8 cellular contexts compared by ENCODE assay signal in genomic region chr6:26065952-26066380, GRCh38. TPM values are rescaled to one million over a fixed set of nuclear protein-coding genes. Genes with fewer than 3 reads are reported as not detected.
DNase-seq lines count a peak whose midpoint lies in the region; ATAC-seq and TF ChIP-seq lines count a peak whose summit lies in the region.

No MANE protein-coding gene starts in this region.

- H3K56ac ChIP-seq in H9 (ENCODE audit: insufficient read length, low read depth, low read length), result no peak overlapping the region

- no peak overlapping the region for H2AFZ ChIP-seq in H9 (ENCODE audit: low read length)

- H2AK5ac ChIP-seq in H9 (ENCODE audit: insufficient read length, low read length), result no peak overlapping the region

- no peak overlapping the region for H3K4me3 ChIP-seq in RWPE2 (ENCODE audit: severe bottlenecking)
- no peak overlapping the region for H3K4me3 ChIP-seq in astrocyte of the cerebellum (ENCODE audit: low read depth, low read length)
- H3K4me3 ChIP-seq in spleen, result no peak overlapping the region

- H3K4me2 ChIP-seq in H9 (ENCODE audit: insufficient read depth, insufficient read length, low read length), result no peak overlapping the region

- H3K14ac ChIP-seq in H9 (ENCODE audit: insufficient read depth, low read length), result no peak overlapping the region

- H3K36me3 ChIP-seq in RWPE2 (ENCODE audit: low read depth) (no peaks in the 10 kb centered on the region), spleen (no peaks in the 10 kb centered on the region)

- peaks cover 8 to 9% of the 10 kb centered on the region in 2 experiments for H3K4me1 Mint-ChIP-seq in H9

- H3K27ac ChIP-seq in H9 (ENCODE audit: insufficient read length, low read depth, low read length), result no peak overlapping the region
- no peak overlapping the region for H3K27ac ChIP-seq in RWPE2 (ENCODE audit: poor library complexity, severe bottlenecking)
- H3K27ac ChIP-seq in spleen, result peak overlapping the region in 4 of 8 donors; percentile 14 to 54 (median 36)

- no peak overlapping the region for H4K5ac ChIP-seq in H9 (ENCODE audit: insufficient read length, low read depth, low read length)

- H2BK12ac ChIP-seq in H9 (ENCODE audit: insufficient read length, low read depth, low read length), result no peak overlapping the region

- no peak overlapping the region for H2BK120ac ChIP-seq in H9 (ENCODE audit: low read depth, low read length, poor library complexity, severe bottlenecking)

- no peak overlapping the region for H4K8ac ChIP-seq in H9 (replicated peaks; ENCODE audit: insufficient read length, low read depth, low read length)

- H3K4me1 ChIP-seq in H9 (ENCODE audit: insufficient read depth, low read length) (no peaks in the 10 kb centered on the region), RWPE2 (ENCODE audit: insufficient read depth, poor library complexity, severe bottlenecking) (no peaks in the 10 kb centered on the region), spleen (peaks cover 0 to 23% (median 9%) of the 10 kb centered on the region in 6 donors)

- no peaks in the 10 kb centered on the region; a peak in 1 of 5 replicates for H3K9me3 Mint-ChIP-seq in H9

- no peak overlapping the region; a peak in 1 of 5 replicates for H3K4me3 Mint-ChIP-seq in H9

- H3K18ac ChIP-seq in H9 (ENCODE audit: insufficient read length, low read depth, low read length), result no peak overlapping the region

- no peaks in the 10 kb centered on the region for H3K79me1 ChIP-seq in H9 (ENCODE audit: insufficient read depth, low read depth, low read length, poor library complexity, severe bottlenecking)

- in situ Hi-C loops in astrocyte of the cerebellum (cut with HindIII; ENCODE audit: low sequenced_read_pairs), result no loop called here

- H3K36me3 Mint-ChIP-seq in H9 (ENCODE audit: insufficient read depth in 1 of 3, low read depth in 3 of 3), result no peaks in the 10 kb centered on the region

- H3K27me3 ChIP-seq in H9 (ENCODE audit: insufficient read depth, low read length) (no peaks in the 10 kb centered on the region), RWPE2 (ENCODE audit: insufficient read depth, poor library complexity, severe bottlenecking) (no peaks in the 10 kb centered on the region), spleen (replicated peaks in 1 of 7) (no peaks in the 10 kb centered on the region)

- no peak overlapping the region for H3T11ph ChIP-seq in H9 (ENCODE audit: low read length)

- H2BK5ac ChIP-seq in H9 (ENCODE audit: insufficient read length, low read length), result no peak overlapping the region

- H3K27ac Mint-ChIP-seq in H9, result peak overlapping the region in 1 of 3 experiments; percentile 79; a peak in 2 of 7 replicates

- H4K91ac ChIP-seq in H9 (ENCODE audit: insufficient read length, low read depth, low read length), result no peak overlapping the region

- no peak overlapping the region for H2BK15ac ChIP-seq in H9 (ENCODE audit: low read depth, low read length)

- no CpG with 5 or more reads among the region's 4 CpGs for WGBS in H9 (ENCODE audit: extremely low coverage, insufficient read length, low lambda C conversion rate)
- 0 to 1% (median 0%) methylated on average over 4 of the region's 4 CpGs for WGBS in spleen, 5 donors

- TF ChIP-seq CTCF in H9 (conservative IDR thresholded peaks at IDR 0.05) (peak; percentile 88), RWPE2 (IDR thresholded peaks at IDR 0.05; ENCODE audit: poor library complexity, severe bottlenecking) (peak; percentile 90), astrocyte of the cerebellum (IDR thresholded peaks at IDR 0.05; ENCODE audit: low read depth, low read length, missing control alignments) (peak; percentile 87), spleen (IDR thresholded peaks at IDR 0.05 in 8 of 11, conservative IDR thresholded peaks at IDR 0.05 in 3 of 11) (peak; percentile 33 to 83 (median 79))

- ATAC-seq in RWPE2 (ENCODE audit: low read depth), result peak; percentile 87

- no peaks in the 10 kb centered on the region for H3K79me2 ChIP-seq in H9 (ENCODE audit: insufficient read depth, low read length)

- no peak overlapping the region for H3K23ac ChIP-seq in H9 (ENCODE audit: insufficient read length, low read depth, low read length)

- DNase-seq in SIG-M5 treated with dmso at 0.1 percent for 504 hours (lab: John Stamatoyannopoulos, UW; ENCODE audit: unreplicated experiment) (peak; percentile 87), SIG-M5 (lab: John Stamatoyannopoulos, UW) (no peak), H9 (peak; percentile 53), LHCN-M2 (ENCODE audit: low read depth) (peak; percentile 81), RWPE2 (ENCODE audit: low spot score) (no peak), astrocyte of the cerebellum (ENCODE audit: low read depth) (no peak), hippocampal formation (lab: John Stamatoyannopoulos, UW) (peak; percentile 16 to 54), spleen (no peak)

- H3K23me2 ChIP-seq in H9 (ENCODE audit: insufficient read length, low read depth, low read length, poor library complexity, severe bottlenecking), result no peaks in the 10 kb centered on the region

- TF ChIP-seq POLR2A in spleen (IDR thresholded peaks at IDR 0.05), result no peak

- H3K4ac ChIP-seq in H9 (ENCODE audit: low read depth, low read length), result no peak overlapping the region

- H3K27me3 Mint-ChIP-seq in H9 (ENCODE audit: low read depth), result no peaks in the 10 kb centered on the region

- no peak overlapping the region for H3K9ac ChIP-seq in H9 (ENCODE audit: extremely low read depth, insufficient read length, low read length)

- no peak overlapping the region for H2BK20ac ChIP-seq in H9 (ENCODE audit: low read depth, low read length, poor library complexity, severe bottlenecking)

- H3K9me3 ChIP-seq in H9 (ENCODE audit: control insufficient read depth, low read depth, low read length) (no peaks in the 10 kb centered on the region), RWPE2 (ENCODE audit: severe bottlenecking) (no peaks in the 10 kb centered on the region), spleen (no peaks in the 10 kb centered on the region)

- no peaks in the 10 kb centered on the region for H4K20me1 ChIP-seq in H9 (ENCODE audit: control insufficient read depth, insufficient read depth, insufficient read length)

- intact Hi-C loops in spleen (cut with DNase I; ENCODE audit: low total_unique reads), result loop anchor here (2.0 kb wide), 1 partner anchor 33 kb away; no protein-coding TSS in a partner anchor

RNA-seq across cellular contexts. Expression of gene HFE, which starts 21.3 kb away (rescaled TPM):
- total RNA-seq in H9 (2021) (0.29 and 0.98 TPM in 2 replicates), LHCN-M2 (2014; rRNA removed) (11.5 and 12.5 TPM in 2 replicates), spleen (10 to 100 TPM; 12.4 to 30.3 (median 19.0) TPM)
- 11.7 TPM for polyA plus RNA-seq in LHCN-M2 (2012)
- 1 to 10 TPM; 2.4 to 3.5 (median 2.8) TPM for polyA plus RNA-seq in spleen

Comparison
In these comparisons a context has a peak if more than half of its experiments do, and no peak if none do; other contexts are left out.
1. DNase-seq: peak in SIG-M5 treated with dmso at 0.1 percent for 504 hours (single experiment), H9 (single experiment), LHCN-M2 (single experiment) and hippocampal formation (2 of 2); none in SIG-M5 (single experiment), RWPE2 (single experiment), astrocyte of the cerebellum (single experiment) and spleen (single experiment).
2. Peak in every context shown above with its lines, with median percentiles within 50 percentile points of each other: CTCF ChIP-seq.